In genomic region chr6:99178168-99178567, GRCh38 we compare ENCODE assay signal across 21 cellular contexts.
DNase-seq lines count a peak whose midpoint lies in the region; ATAC-seq and TF ChIP-seq lines count a peak whose summit lies in the region.
"Had no signal": no experiment of that assay in that cellular context is flagged by ENCODE, and none has a peak within 500 bp of the region (broad histone marks: within the 10 kb centered on the region; RNA-seq: fewer than 3 reads in every experiment).

No MANE protein-coding gene starts in this region.

- no peaks in the 10 kb centered on the region for H3K27me3 ChIP-seq in foreskin keratinocyte
- H3K27me3 ChIP-seq: neutrophil had no signal

- intact Hi-C loops in posterior cingulate gyrus (cut with DNase I) = no loop called here

- no peak for TF ChIP-seq CTCF in foreskin keratinocyte (conservative IDR thresholded peaks at IDR 0.05)

- H3K4me1 ChIP-seq in foreskin keratinocyte = no peaks in the 10 kb centered on the region
- H3K4me1 ChIP-seq: A549 had no signal

- ATAC-seq in GM19395 (IDR thresholded peaks at IDR 0.05; ENCODE audit: unreplicated experiment) = peak; percentile 65
- ATAC-seq in foreskin keratinocyte = peak; percentile 95
- no peak for ATAC-seq in HG02840 (IDR thresholded peaks at IDR 0.05; ENCODE audit: low FRiP score, unreplicated experiment)
- ATAC-seq: A549, left cardiac atrium, right cardiac atrium had no signal

- DNase-seq in A172 (ENCODE audit: low spot score) = peak; percentile 25
- DNase-seq in HPDE6-E6E7 (ENCODE audit: extremely low spot score) = peak; percentile 14
- peak; percentile 46 to 74 for DNase-seq in foreskin keratinocyte
- DNase-seq in NCI-H524 (lab: John Stamatoyannopoulos, UW) = no peak
- DNase-seq in posterior cingulate gyrus = no peak
- no peak for DNase-seq in activated CD4-positive, CD25-positive, alpha-beta regulatory T cell treated with anti-CD3 and anti-CD28 coated beads, Interleukin-2, amount 50 U/mL, for 72 hours
- DNase-seq: activated CD4-positive, alpha-beta memory T cell treated with anti-CD3 and anti-CD28 coated beads for 36 hours; activated naive CD4-positive, alpha-beta T cell treated with anti-CD3 and anti-CD28 coated beads, Interleukin-2, amount 10 ng/mL, durations not matched to agents 7 days and 5 days; activated T-cell treated with anti-CD3 and anti-CD28 coated beads, Interleukin-2, amount 50 U/mL, for 1 hour; DND-41; endodermal cell; left cardiac atrium; NCI-H1105 treated with DMSO at 0.1 percent for 48 hours; right cardiac atrium; stimulated activated naive CD4-positive, alpha-beta T cell treated with Interleukin-2 at 50 U/mL for 16 hours; SW 1271 had no signal

- no peak overlapping the region for H3K27ac ChIP-seq in foreskin keratinocyte
- H3K27ac ChIP-seq: A549, C4-2B, neutrophil had no signal

Comparison
In these comparisons a context has a peak if more than half of its experiments do, and no peak if none do; other contexts are left out.
1. DNase-seq: peak in A172 (single experiment), HPDE6-E6E7 (single experiment) and foreskin keratinocyte (2 of 2); none in NCI-H524 (0 of 2), posterior cingulate gyrus (0 of 10) and activated CD4-positive, CD25-positive, alpha-beta regulatory T cell treated with anti-CD3 and anti-CD28 coated beads, Interleukin-2, amount 50 U/mL, for 72 hours (single experiment).